ENCODE assay signal across 8 cellular contexts in genomic region chr6:1624848-1625341, GRCh38. TPM values are rescaled to one million over a fixed set of nuclear protein-coding genes. Genes with fewer than 3 reads are reported as not detected.
DNase-seq lines count a peak whose midpoint lies in the region; ATAC-seq and TF ChIP-seq lines count a peak whose summit lies in the region.

No MANE protein-coding gene starts in this region.

- H3K9me3 Mint-ChIP-seq in stimulated activated naive CD8-positive, alpha-beta T cell treated with anti-CD3 and anti-CD28 coated beads, Interleukin-15, Interleukin-2, amounts not matched to agents 100 ng/mL and 50 ng/mL, for 24 hours: no peaks in the 10 kb centered on the region

- no peaks in the 10 kb centered on the region for H3K9me3 ChIP-seq in subcutaneous abdominal adipose tissue (ENCODE audit: control insufficient read depth in 5 of 5, low read length in 5 of 5)

- peaks cover 27% of the 10 kb centered on the region for H3K36me3 Mint-ChIP-seq in stimulated activated naive CD8-positive, alpha-beta T cell treated with anti-CD3 and anti-CD28 coated beads, Interleukin-15, Interleukin-2, amounts not matched to agents 100 ng/mL and 50 ng/mL, for 24 hours (ENCODE audit: low read depth)

- H3K4me3 ChIP-seq in kidney epithelial cell (ENCODE audit: low read depth, low read length): peak overlapping the region; percentile 59
- peak overlapping the region; percentile 72 to 85 (median 80) for H3K4me3 ChIP-seq in subcutaneous abdominal adipose tissue (ENCODE audit: low read depth in 1 of 5, low read length in 5 of 5)

- DNase-seq in stimulated activated naive CD8-positive, alpha-beta T cell treated with anti-CD3 and anti-CD28 coated beads, Interleukin-15, Interleukin-2, amounts not matched to agents 100 U/mL and 50 U/mL, for 24 hours: no peak
- peak; percentile 42 to 77 for DNase-seq in T47D (ENCODE audit: low read depth in 1 of 2, low spot score in 1 of 2)
- no peak for DNase-seq in kidney epithelial cell (ENCODE audit: low read depth)
- no peak for DNase-seq in activated effector memory CD4-positive, alpha-beta T cell treated with anti-CD3 and anti-CD28 coated beads, Interleukin-2, amount 50 U/mL, for 16 hours
- DNase-seq in hypothalamus (lab: John Stamatoyannopoulos, UW): no peak

- H3K27ac Mint-ChIP-seq in stimulated activated naive CD8-positive, alpha-beta T cell treated with anti-CD3 and anti-CD28 coated beads, Interleukin-15, Interleukin-2, amounts not matched to agents 100 ng/mL and 50 ng/mL, for 24 hours: no peak overlapping the region

- H3K27ac ChIP-seq in subcutaneous abdominal adipose tissue (ENCODE audit: low read depth, low read length): peak overlapping the region; percentile 46

- peaks cover 0 to 28% (median 19%) of the 10 kb centered on the region in 5 donors for H3K4me1 ChIP-seq in subcutaneous abdominal adipose tissue (ENCODE audit: control insufficient read depth in 5 of 5, insufficient read depth in 5 of 5, low read length in 5 of 5)

- H3K27me3 Mint-ChIP-seq in stimulated activated naive CD8-positive, alpha-beta T cell treated with anti-CD3 and anti-CD28 coated beads, Interleukin-15, Interleukin-2, amounts not matched to agents 100 ng/mL and 50 ng/mL, for 24 hours: peaks cover 67% of the 10 kb centered on the region

- peak overlapping the region; percentile 78 for H3K4me3 Mint-ChIP-seq in stimulated activated naive CD8-positive, alpha-beta T cell treated with anti-CD3 and anti-CD28 coated beads, Interleukin-15, Interleukin-2, amounts not matched to agents 100 ng/mL and 50 ng/mL, for 24 hours

- ATAC-seq in stimulated activated naive CD8-positive, alpha-beta T cell treated with anti-CD3 and anti-CD28 coated beads, Interleukin-15, Interleukin-2, amounts not matched to agents 100 U/mL and 50 U/mL, for 24 hours: no peak
- no peak for ATAC-seq in GM21390 (IDR thresholded peaks at IDR 0.05; ENCODE audit: unreplicated experiment)

- in situ Hi-C loops in T47D (cut with HindIII; ENCODE audit: low pct_unique_long_range_greater_than_20kb, low sequenced_read_pairs): no loop called here

- H3K9ac ChIP-seq in subcutaneous abdominal adipose tissue (ENCODE audit: low read length in 5 of 5): peak overlapping the region in 4 of 5 donors; percentile 44 to 71 (median 60)

- no peak for TF ChIP-seq CTCF in kidney epithelial cell (IDR thresholded peaks at IDR 0.05; ENCODE audit: insufficient read depth, low read length, poor library complexity, severe bottlenecking)

- H3K27me3 ChIP-seq in kidney epithelial cell (ENCODE audit: control insufficient read depth, insufficient read depth, low read length): peaks cover 5% of the 10 kb centered on the region
- peaks cover 4 to 42% (median 37%) of the 10 kb centered on the region in 5 donors for H3K27me3 ChIP-seq in subcutaneous abdominal adipose tissue (ENCODE audit: control insufficient read depth in 5 of 5, insufficient read depth in 4 of 5, low read length in 5 of 5)

- peaks cover 15% of the 10 kb centered on the region for H3K4me1 Mint-ChIP-seq in stimulated activated naive CD8-positive, alpha-beta T cell treated with anti-CD3 and anti-CD28 coated beads, Interleukin-15, Interleukin-2, amounts not matched to agents 100 ng/mL and 50 ng/mL, for 24 hours (ENCODE audit: low read depth)

- H3K36me3 ChIP-seq in kidney epithelial cell (ENCODE audit: control insufficient read depth, insufficient read depth, low read length): no peaks in the 10 kb centered on the region
- H3K36me3 ChIP-seq in subcutaneous abdominal adipose tissue (ENCODE audit: control insufficient read depth in 5 of 5, insufficient read depth in 5 of 5, low read length in 5 of 5): no peaks in the 10 kb centered on the region

RNA-seq across cellular contexts. Expression of gene FOXC1, which starts 15.2 kb away (rescaled TPM):
- total RNA-seq in kidney epithelial cell: 26.2 and 27.6 TPM in 2 replicates

Comparison
In these comparisons a context has a peak if more than half of its experiments do, and no peak if none do; other contexts are left out.
1. DNase-seq: peak in T47D (2 of 2); none in stimulated activated naive CD8-positive, alpha-beta T cell treated with anti-CD3 and anti-CD28 coated beads, Interleukin-15, Interleukin-2, amounts not matched to agents 100 U/mL and 50 U/mL, for 24 hours (single experiment), kidney epithelial cell (single experiment), activated effector memory CD4-positive, alpha-beta T cell treated with anti-CD3 and anti-CD28 coated beads, Interleukin-2, amount 50 U/mL, for 16 hours (single experiment) and hypothalamus (0 of 51).